In the genomic region with DNA sequence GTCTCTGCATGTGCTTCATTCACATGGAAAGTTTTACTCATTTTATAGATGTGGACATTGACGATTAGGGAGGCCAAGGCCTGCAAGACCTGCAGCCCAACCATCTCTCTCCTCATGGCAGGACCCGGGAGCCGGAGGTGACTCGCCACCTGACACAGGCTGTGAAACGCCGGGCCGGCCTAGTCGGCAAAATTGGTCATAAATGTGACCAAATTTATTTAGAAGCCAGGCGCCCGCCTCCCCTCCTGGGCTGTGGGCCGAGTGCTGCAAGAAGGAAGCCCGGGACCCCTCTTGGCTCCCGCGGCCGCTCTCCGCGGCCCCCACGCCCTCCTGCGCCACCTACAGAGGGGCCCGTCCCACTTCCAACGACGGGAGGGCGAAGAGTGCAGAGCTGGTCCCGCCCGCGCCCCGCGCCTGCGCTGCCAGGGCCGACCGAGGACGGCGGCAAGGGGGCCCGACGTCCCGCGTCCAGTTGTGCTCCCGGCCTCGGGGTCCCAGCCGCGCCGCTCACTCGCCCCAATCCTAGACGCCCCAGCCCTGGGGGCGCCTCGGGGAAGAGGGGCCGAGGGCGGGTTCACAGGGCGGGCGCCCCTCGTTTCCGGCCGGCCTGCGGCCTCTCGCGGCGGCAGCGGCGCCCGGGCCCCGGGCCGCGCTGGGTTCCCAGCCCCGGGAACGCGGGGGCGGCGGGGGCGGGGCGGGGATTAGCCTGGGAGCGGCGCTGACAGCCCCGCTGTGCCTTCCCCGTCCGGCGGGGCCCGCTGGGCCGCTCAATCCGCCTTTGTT, we compare ENCODE assay signal across 8 cellular contexts. TPM values are rescaled to one million over a fixed set of nuclear protein-coding genes. Genes with fewer than 3 reads are reported as not detected.
DNase-seq lines count a peak whose midpoint lies in the region; ATAC-seq and TF ChIP-seq lines count a peak whose summit lies in the region.

No MANE protein-coding gene starts in this region.

- H3K4me2 ChIP-seq in DOHH2 (ENCODE audit: low read length) = peak overlapping the region; percentile 53

- no peaks in the 10 kb centered on the region for H3K79me2 ChIP-seq in DOHH2 (ENCODE audit: control insufficient read depth, low read length)

- no peaks in the 10 kb centered on the region for H3K36me3 Mint-ChIP-seq in natural killer cell treated with Interleukin-12 subunit alpha and Interleukin-12 subunit beta and Interleukin-15 and Interleukin-18, amount 100 ng/mL, for 72 hours

- no peaks in the 10 kb centered on the region for H3K9me3 ChIP-seq in DOHH2 (ENCODE audit: control insufficient read depth, insufficient read depth, low read length)
- no peaks in the 10 kb centered on the region for H3K9me3 ChIP-seq in HUES48 (ENCODE audit: control insufficient read depth, insufficient read depth, low read length)

- H3K9ac ChIP-seq in HUES48 (ENCODE audit: low read depth, low read length) = peak overlapping the region; percentile 39; the same call in 1 of the 2 replicates

- H4K20me1 ChIP-seq in DOHH2 (ENCODE audit: control insufficient read depth, insufficient read depth, low read depth, low read length) = no peaks in the 10 kb centered on the region

- H3K36me3 ChIP-seq in DOHH2 (ENCODE audit: control insufficient read depth, low read length) = no peaks in the 10 kb centered on the region
- no peaks in the 10 kb centered on the region; the same call in 1 of the 2 replicates for H3K36me3 ChIP-seq in HUES48 (ENCODE audit: control insufficient read depth, insufficient read depth, low read length)

- H3K4me1 Mint-ChIP-seq in natural killer cell treated with Interleukin-12 subunit alpha and Interleukin-12 subunit beta and Interleukin-15 and Interleukin-18, amount 100 ng/mL, for 72 hours (ENCODE audit: low read depth in 2 of 2) = peaks cover 12 to 17% of the 10 kb centered on the region in 2 donors

- H3K4me1 ChIP-seq in DOHH2 (ENCODE audit: control insufficient read depth, low read length) = peaks cover 17% of the 10 kb centered on the region
- H3K4me1 ChIP-seq in HUES48 (ENCODE audit: control insufficient read depth, insufficient read depth, low read length) = peaks cover 24% of the 10 kb centered on the region

- no peak overlapping the region for H3K27ac ChIP-seq in DOHH2 (ENCODE audit: low read depth, low read length)
- H3K27ac ChIP-seq in HUES48 (ENCODE audit: low read depth, low read length) = peak overlapping the region; percentile 100

- no peaks in the 10 kb centered on the region for H3F3A ChIP-seq in DOHH2 (ENCODE audit: control insufficient read depth, insufficient read depth)

- TF ChIP-seq POLR2A in erythroblast (IDR thresholded peaks at IDR 0.05; ENCODE audit: low read length) = no peak

- no peaks in the 10 kb centered on the region for H3K27me3 Mint-ChIP-seq in natural killer cell treated with Interleukin-12 subunit alpha and Interleukin-12 subunit beta and Interleukin-15 and Interleukin-18, amount 100 ng/mL, for 72 hours

- H3K27ac Mint-ChIP-seq in natural killer cell treated with Interleukin-12 subunit alpha and Interleukin-12 subunit beta and Interleukin-15 and Interleukin-18, amount 100 ng/mL, for 72 hours = no peak overlapping the region

- H3K9me2 ChIP-seq in DOHH2 (replicated peaks; ENCODE audit: control insufficient read depth, low read length) = no peaks in the 10 kb centered on the region

- no peaks in the 10 kb centered on the region for H3K9me3 Mint-ChIP-seq in natural killer cell treated with Interleukin-12 subunit alpha and Interleukin-12 subunit beta and Interleukin-15 and Interleukin-18, amount 100 ng/mL, for 72 hours

- DNase-seq in T1000 (lab: John Stamatoyannopoulos, UW) (peak; percentile 45), erythroblast (lab: John Stamatoyannopoulos, UW) (peak; percentile 60 to 70)
- DNase-seq in natural killer cell treated with Interleukin-12 subunit alpha and Interleukin-12 subunit beta and Interleukin-15 and Interleukin-18, amount 100 ng/mL, for 72 hours (ENCODE audit: low spot score) = no peak

- peak; percentile 61 to 67 for ATAC-seq in natural killer cell treated with Interleukin-12 subunit alpha and Interleukin-12 subunit beta and Interleukin-15 and Interleukin-18, amount 100 ng/mL, for 72 hours
- no peak for ATAC-seq in GM21576 (IDR thresholded peaks at IDR 0.05; ENCODE audit: unreplicated experiment)
- no peak for ATAC-seq in GM18858 (IDR thresholded peaks at IDR 0.05; ENCODE audit: unreplicated experiment)
- ATAC-seq in HG03457 (IDR thresholded peaks at IDR 0.05; ENCODE audit: unreplicated experiment) = no peak

- TF ChIP-seq CTCF in DOHH2 (IDR thresholded peaks at IDR 0.05; ENCODE audit: low read depth, low read length, poor library complexity, severe bottlenecking) = no peak

- H3K4me3 Mint-ChIP-seq in natural killer cell treated with Interleukin-12 subunit alpha and Interleukin-12 subunit beta and Interleukin-15 and Interleukin-18, amount 100 ng/mL, for 72 hours = peak overlapping the region; percentile 62

- peaks cover 41% of the 10 kb centered on the region for H3K27me3 ChIP-seq in DOHH2 (ENCODE audit: control insufficient read depth, low read length)
- H3K27me3 ChIP-seq in HUES48 (ENCODE audit: control insufficient read depth, insufficient read depth, low read length) = peaks cover 57% of the 10 kb centered on the region

- peak overlapping the region; percentile 47 for H3K4me3 ChIP-seq in DOHH2 (ENCODE audit: low read length)
- H3K4me3 ChIP-seq in HUES48 (ENCODE audit: low read depth, low read length) = peak overlapping the region; percentile 49

RNA-seq across cellular contexts. Expression of a gene that starts 47.5 kb away (rescaled TPM):
- under 1 TPM; 0.20 to 0.29 TPM for total RNA-seq in natural killer cell treated with Interleukin-12 subunit alpha and Interleukin-12 subunit beta and Interleukin-15 and Interleukin-18, amount 100 ng/mL, for 72 hours

Comparison
In these comparisons a context has a peak if more than half of its experiments do, and no peak if none do; other contexts are left out.
1. ATAC-seq: peak in natural killer cell treated with Interleukin-12 subunit alpha and Interleukin-12 subunit beta and Interleukin-15 and Interleukin-18, amount 100 ng/mL, for 72 hours (2 of 2); none in GM21576 (single experiment), GM18858 (single experiment) and HG03457 (single experiment).